14 cellular contexts compared by ENCODE assay signal in genomic region chr3:33385423-33385822, GRCh38. TPM values are rescaled to one million over a fixed set of nuclear protein-coding genes. Genes with fewer than 3 reads are reported as not detected.
A peak's percentile ranks its signal among the peaks of the same experiment; 100 is the strongest.
DNase-seq lines count a peak whose midpoint lies in the region; ATAC-seq, FAIRE-seq and TF ChIP-seq lines count a peak whose summit lies in the region.
"Had no signal": no experiment of that assay in that cellular context is flagged by ENCODE, and none has a peak within 500 bp of the region (broad histone marks: within the 10 kb centered on the region; RNA-seq: fewer than 3 reads in every experiment).

No MANE protein-coding gene starts in this region.

- DNase-seq in GM12891 (ENCODE audit: insufficient read length, low spot score) = no peak
- DNase-seq in activated effector memory CD4-positive, alpha-beta T cell treated with Interleukin-2 at 50 U/mL for 16 hours = peak; percentile 7
- peak; percentile 41 to 43 for DNase-seq in stimulated activated CD4-positive, alpha-beta T cell treated with anti-CD3 and anti-CD28 coated beads, Interleukin-15, amount 100 ng/mL, for 48 hours (ENCODE audit: low read depth in 2 of 2)
- no peak for DNase-seq in colonic mucosa
- DNase-seq in mesenchymal stem cell = no peak
- no peak for DNase-seq in SK-N-SH
- DNase-seq: mucosa of descending colon, right cardiac atrium, SJCRH30 had no signal

- peaks cover 18% of the 10 kb centered on the region for H3K36me3 Mint-ChIP-seq in T-helper 1 cell treated with Interleukin-12 subunit alpha and Interleukin-12 subunit beta and Interleukin-4 antibody, amounts not matched to agents 30 μg/mL and 1 μg/mL, for 36 hours (ENCODE audit: low read depth)

- CTCF ChIA-PET in SK-N-SH (lab: Yijun Ruan, JAX) = interaction anchor here (1.8 to 4.9 kb wide), 3 partner anchors 13 to 402 kb away, joined by 7 to 48 read pairs (median 7); no protein-coding TSS in a partner anchor

- no peak overlapping the region for H3K4ac ChIP-seq in mesenchymal stem cell (ENCODE audit: low read depth in 1 of 2, low read length in 2 of 2)

- no peak overlapping the region for H3K23ac ChIP-seq in mesenchymal stem cell (ENCODE audit: low read length in 2 of 2)

- no peaks in the 10 kb centered on the region for H3K9me2 ChIP-seq in SK-N-SH

- H2BK120ac ChIP-seq in mesenchymal stem cell (ENCODE audit: low read depth, low read length) = no peak overlapping the region

- peaks cover 11% of the 10 kb centered on the region for H3K4me1 Mint-ChIP-seq in T-helper 1 cell treated with Interleukin-12 subunit alpha and Interleukin-12 subunit beta and Interleukin-4 antibody, amounts not matched to agents 30 μg/mL and 1 μg/mL, for 36 hours (ENCODE audit: low read depth)

- no peaks in the 10 kb centered on the region for H3K4me1 ChIP-seq in colonic mucosa
- no peaks in the 10 kb centered on the region for H3K4me1 ChIP-seq in mesenchymal stem cell (ENCODE audit: control insufficient read depth, insufficient read depth, low read depth, low read length)
- H3K4me1 ChIP-seq in SK-N-SH (ENCODE audit: control insufficient read depth in 1 of 2, insufficient read depth in 2 of 2, low read depth in 1 of 2, low read length in 1 of 2) = peaks cover 3 to 19% of the 10 kb centered on the region in 2 experiments; a peak in 3 of 4 replicates
- H3K4me1 ChIP-seq: SJCRH30 had no signal

- H4K8ac ChIP-seq in mesenchymal stem cell (ENCODE audit: low read length) = no peak overlapping the region

- TF ChIP-seq RAD21 in SK-N-SH (IDR thresholded peaks at IDR 0.05; ENCODE audit: low read length) = no peak

- H3K27me3 Mint-ChIP-seq in T-helper 1 cell treated with Interleukin-12 subunit alpha and Interleukin-12 subunit beta and Interleukin-4 antibody, amounts not matched to agents 30 μg/mL and 1 μg/mL, for 36 hours (ENCODE audit: low read depth) = no peaks in the 10 kb centered on the region

- no peak overlapping the region for H3K4me3 Mint-ChIP-seq in T-helper 1 cell treated with Interleukin-12 subunit alpha and Interleukin-12 subunit beta and Interleukin-4 antibody, amounts not matched to agents 30 μg/mL and 1 μg/mL, for 36 hours

- no peak overlapping the region for H3K14ac ChIP-seq in mesenchymal stem cell (ENCODE audit: low read length in 2 of 2)

- TF ChIP-seq CTCF in colonic mucosa (IDR thresholded peaks at IDR 0.05) = no peak
- TF ChIP-seq CTCF in SK-N-SH (IDR thresholded peaks at IDR 0.05) = no peak

- no peak overlapping the region for H2AK5ac ChIP-seq in mesenchymal stem cell (ENCODE audit: low read length, severe bottlenecking)

- peak overlapping the region; percentile 64 for H3K27ac Mint-ChIP-seq in T-helper 1 cell treated with Interleukin-12 subunit alpha and Interleukin-12 subunit beta and Interleukin-4 antibody, amounts not matched to agents 30 μg/mL and 1 μg/mL, for 36 hours

- peaks cover 18% of the 10 kb centered on the region for H3K79me1 ChIP-seq in mesenchymal stem cell (replicated peaks; ENCODE audit: low read length, poor library complexity, severe bottlenecking)

- H3K18ac ChIP-seq in mesenchymal stem cell (ENCODE audit: low read depth in 1 of 2, low read length in 2 of 2) = no peak overlapping the region

- no peak for TF ChIP-seq EP300 in SK-N-SH (IDR thresholded peaks at IDR 0.05; ENCODE audit: borderline replicate concordance in 1 of 2, low read depth in 1 of 2, low read length in 1 of 2)

- H3K27me3 ChIP-seq in colonic mucosa = no peaks in the 10 kb centered on the region
- no peaks in the 10 kb centered on the region for H3K27me3 ChIP-seq in mesenchymal stem cell (ENCODE audit: control insufficient read depth in 1 of 2, insufficient read depth in 1 of 2, low read length in 2 of 2)
- H3K27me3 ChIP-seq in SK-N-SH (ENCODE audit: insufficient read depth) = no peaks in the 10 kb centered on the region
- H3K27me3 ChIP-seq: BLaER1 treated with 17β-estradiol and CSF1 and Interleukin-3, amounts not matched to agents 10 nM and 100 nM; hepatocyte; SJCRH30 had no signal

- no peak for ATAC-seq in GM19467 (IDR thresholded peaks at IDR 0.05; ENCODE audit: unreplicated experiment)
- ATAC-seq: mucosa of descending colon, right cardiac atrium had no signal

- H4K20me1 ChIP-seq in SK-N-SH (ENCODE audit: insufficient read depth) = no peaks in the 10 kb centered on the region

- H3K9ac ChIP-seq in colonic mucosa (ENCODE audit: low read depth in 2 of 2, low read length in 2 of 2) = no peak overlapping the region
- H3K9ac ChIP-seq in mesenchymal stem cell (ENCODE audit: low read length) = no peak overlapping the region
- H3K9ac ChIP-seq in SK-N-SH = no peak overlapping the region
- H3K9ac ChIP-seq: BLaER1 treated with 17β-estradiol and CSF1 and Interleukin-3, amounts not matched to agents 10 nM and 100 nM had no signal

- H2BK12ac ChIP-seq in mesenchymal stem cell (ENCODE audit: low read length in 2 of 2) = no peak overlapping the region

- no peak overlapping the region for H3K27ac ChIP-seq in colonic mucosa
- no peak overlapping the region for H3K27ac ChIP-seq in mesenchymal stem cell (ENCODE audit: low read length, poor library complexity, severe bottlenecking)
- H3K27ac ChIP-seq in SK-N-SH (ENCODE audit: low read depth in 2 of 2, low read length in 1 of 2) = no peak overlapping the region
- H3K27ac ChIP-seq: BLaER1 treated with 17β-estradiol and CSF1 and Interleukin-3, amounts not matched to agents 10 nM and 100 nM; hepatocyte; SJCRH30; thoracic aorta had no signal

- H3K79me2 ChIP-seq in SK-N-SH (ENCODE audit: insufficient read depth) = peaks cover 25% of the 10 kb centered on the region
- H3K79me2 ChIP-seq: hepatocyte had no signal

- intact Hi-C loops in colonic mucosa (cut with DNase I) = no loop called here

- H3K36me3 ChIP-seq in colonic mucosa = peaks cover 9% of the 10 kb centered on the region
- H3K36me3 ChIP-seq in mesenchymal stem cell (ENCODE audit: control insufficient read depth in 1 of 2, insufficient read depth in 2 of 2, low read depth in 1 of 2, low read length in 2 of 2) = peaks cover 29 to 91% of the 10 kb centered on the region in 2 experiments
- peaks cover 61 to 70% of the 10 kb centered on the region in 2 experiments for H3K36me3 ChIP-seq in SK-N-SH (replicated peaks in 1 of 2; ENCODE audit: control insufficient read depth in 1 of 2, insufficient read depth in 2 of 2, low read length in 1 of 2)

- FAIRE-seq in GM12891 (lab: Jason Lieb, UNC) = no peak

- H4K91ac ChIP-seq in mesenchymal stem cell (ENCODE audit: low read length) = no peak overlapping the region

- H3K4me2 ChIP-seq in mesenchymal stem cell (ENCODE audit: low read length, poor library complexity, severe bottlenecking) (no peak overlapping the region), SK-N-SH (no peak overlapping the region)
- H3K4me2 ChIP-seq: hepatocyte had no signal

- TF ChIP-seq POLR2A in GM12891 (IDR thresholded peaks at IDR 0.05; ENCODE audit: low read depth, low read length) = no peak

- peaks cover 19% of the 10 kb centered on the region for H3F3A ChIP-seq in SK-N-SH (replicated peaks; ENCODE audit: insufficient read depth)

- H3K9me3 ChIP-seq in colonic mucosa (no peaks in the 10 kb centered on the region), mesenchymal stem cell (ENCODE audit: control insufficient read depth, low read length) (no peaks in the 10 kb centered on the region), SK-N-SH (no peaks in the 10 kb centered on the region)
- H3K9me3 ChIP-seq: BLaER1 treated with 17β-estradiol and CSF1 and Interleukin-3, amounts not matched to agents 10 nM and 100 nM; mucosa of descending colon; SJCRH30; thoracic aorta had no signal

- H2BK15ac ChIP-seq in mesenchymal stem cell (ENCODE audit: low read depth, poor library complexity, severe bottlenecking) = no peak overlapping the region

- H3K9me3 Mint-ChIP-seq in T-helper 1 cell treated with Interleukin-12 subunit alpha and Interleukin-12 subunit beta and Interleukin-4 antibody, amounts not matched to agents 30 μg/mL and 1 μg/mL, for 36 hours = no peaks in the 10 kb centered on the region

- H2BK5ac ChIP-seq in mesenchymal stem cell (ENCODE audit: low read depth, low read length, poor library complexity, severe bottlenecking) = no peak overlapping the region

- no peak overlapping the region for H3K4me3 ChIP-seq in colonic mucosa
- H3K4me3 ChIP-seq in mesenchymal stem cell (ENCODE audit: insufficient read depth in 1 of 2, low read depth in 1 of 2, low read length in 2 of 2) = no peak overlapping the region
- H3K4me3 ChIP-seq in SK-N-SH (ENCODE audit: low read depth in 2 of 2, low read length in 1 of 2) = no peak overlapping the region
- H3K4me3 ChIP-seq: BLaER1 treated with 17β-estradiol and CSF1 and Interleukin-3, amounts not matched to agents 10 nM and 100 nM; hepatocyte; mucosa of descending colon; SJCRH30; thoracic aorta had no signal

- 82% methylated on average over 4 of the region's 5 CpGs for WGBS in mesenchymal stem cell
- 88% methylated on average over 5 of the region's 5 CpGs for WGBS in SK-N-SH (ENCODE audit: low lambda C conversion rate)

- H2AFZ ChIP-seq in mesenchymal stem cell (ENCODE audit: low read depth, low read length) = no peak overlapping the region
- H2AFZ ChIP-seq in SK-N-SH (ENCODE audit: low read depth) = no peak overlapping the region
- H2AFZ ChIP-seq: hepatocyte had no signal

- POLR2A ChIA-PET in SK-N-SH (lab: Yijun Ruan, JAX) = no interaction called here

TF ChIP-seq in GM12891, 5 proteins besides CTCF, POLR2A, EP300 and RAD21:
- TF ChIP-seq POLR2AphosphoS5 (IDR thresholded peaks at IDR 0.05; ENCODE audit: low read depth, low read length) (0 out of 2 replicates have a peak, but pooled peaks have one; percentile 15), SPI1 (IDR thresholded peaks at IDR 0.05; ENCODE audit: low read depth, low read length) (no peak), POU2F2 (IDR thresholded peaks at IDR 0.05; ENCODE audit: low read depth, low read length) (no peak), PAX5 (IDR thresholded peaks at IDR 0.05; ENCODE audit: insufficient read depth, low read length, severe bottlenecking) (no peak), TAF1 (IDR thresholded peaks at IDR 0.05; ENCODE audit: low read depth, low read length) (no peak)

TF ChIP-seq in SK-N-SH, 30 proteins besides CTCF, POLR2A, EP300 and RAD21 (continues in another document):
- no peak for TF ChIP-seq TAF1 (IDR thresholded peaks at IDR 0.05; ENCODE audit: borderline replicate concordance, low read depth, low read length)
- no peak for TF ChIP-seq RFX5 (IDR thresholded peaks at IDR 0.05; ENCODE audit: low read length)

RNA-seq across cellular contexts. Expression of gene UBP1, which starts 54.8 kb away (rescaled TPM):
- 40.7 TPM for polyA plus RNA-seq in GM12891 (2012; ENCODE audit: low read depth, missing spikeins)
- 10 to 100 TPM; 68.2 to 71.4 TPM for total RNA-seq in colonic mucosa
- polyA plus RNA-seq in mesenchymal stem cell (2013, experiment 1 of 2) = 82.8 TPM
- 76.9 TPM for polyA plus RNA-seq in mesenchymal stem cell (2013, experiment 2 of 2)
- polyA plus RNA-seq in SK-N-SH (2012; rRNA removed) = 45.5 and 64.0 TPM in 2 replicates
- polyA plus RNA-seq in SK-N-SH (2012; cell fraction: cytosol; rRNA removed) = 52.7 and 57.3 TPM in 2 replicates
- 124 and 195 TPM in 2 replicates for polyA plus RNA-seq in SK-N-SH (2012; cell fraction: nucleus; rRNA removed)

Comparison
In these comparisons a context has a peak if more than half of its experiments do, and no peak if none do; other contexts are left out.
1. DNase-seq: peak in activated effector memory CD4-positive, alpha-beta T cell treated with Interleukin-2 at 50 U/mL for 16 hours (single experiment) and stimulated activated CD4-positive, alpha-beta T cell treated with anti-CD3 and anti-CD28 coated beads, Interleukin-15, amount 100 ng/mL, for 48 hours (2 of 2); none in GM12891 (single experiment), colonic mucosa (single experiment), mesenchymal stem cell (single experiment) and SK-N-SH (single experiment).